ENCODE assay signal across 37 cellular contexts in the genomic region with DNA sequence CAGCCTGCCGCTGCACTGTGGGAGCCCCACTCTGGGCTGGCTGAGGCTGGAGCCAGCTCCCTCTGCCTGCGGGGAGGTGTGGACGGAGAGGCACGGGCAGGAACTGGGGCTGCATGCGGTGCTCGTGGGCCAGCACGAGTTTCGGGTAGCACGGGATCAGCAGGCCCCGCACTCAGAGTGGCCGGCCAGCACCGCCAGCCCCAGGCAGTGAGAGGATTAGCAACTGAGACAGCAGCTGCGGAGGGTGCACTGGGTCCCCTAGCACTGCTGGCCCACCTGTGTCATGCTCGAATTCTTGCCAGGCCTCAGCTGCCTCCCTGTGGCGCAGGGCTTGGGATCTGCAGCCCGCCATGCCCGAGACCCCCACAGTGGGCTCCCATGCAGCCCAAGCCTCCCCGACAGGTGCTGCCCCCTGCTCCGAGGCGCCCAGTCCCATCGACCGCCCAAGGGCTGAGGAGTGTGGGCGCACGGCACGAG. TPM values are rescaled to one million over a fixed set of nuclear protein-coding genes. Genes with fewer than 3 reads are reported as not detected.
"Had no signal": no experiment of that assay in that cellular context is flagged by ENCODE, and none has a peak within 500 bp of the region (broad histone marks: within the 10 kb centered on the region; RNA-seq: fewer than 3 reads in every experiment).

No MANE protein-coding gene starts in this region.

- H3K4me3 Mint-ChIP-seq: activated CD4-positive, alpha-beta memory T cell treated with anti-CD3 and anti-CD28 coated beads for 36 hours; activated CD4-positive, alpha-beta T cell treated with anti-CD3 and anti-CD28 coated beads for 36 hours; activated CD4-positive, alpha-beta T cell treated with anti-CD3 and anti-CD28 coated beads, Interleukin-2, amount 10 ng/mL, durations not matched to agents 24 days and 14 days; activated CD8-positive, alpha-beta memory T cell treated with anti-CD3 and anti-CD28 coated beads, Interleukin-2, amount 10 ng/mL, durations not matched to agents 7 days and 5 days; activated CD8-positive, alpha-beta T cell treated with anti-CD3 and anti-CD28 coated beads, Interleukin-2, amount 10 ng/mL, durations not matched to agents 7 days and 5 days; activated naive CD4-positive, alpha-beta T cell treated with anti-CD3 and anti-CD28 coated beads for 36 hours; activated naive CD8-positive, alpha-beta T cell treated with anti-CD3 and anti-CD28 coated beads for 36 hours; activated naive CD8-positive, alpha-beta T cell treated with anti-CD3 and anti-CD28 coated beads, Interleukin-2, amount 50 U/mL, for 24 hours; activated T-helper 1 cell treated with anti-CD3 and anti-CD28 coated beads, Interleukin-12 subunit alpha, Interleukin-12 subunit beta, Interleukin-2, Interleukin-4 antibody, amounts not matched to agents 30 ng/mL and 10 ng/mL and 1 ng/mL, durations not matched to agents 14 hours and 24 hours and 36 hours had no signal

- H3K4me1 ChIP-seq: adrenal gland, body of pancreas, colonic mucosa, esophagus squamous epithelium, gastroesophageal sphincter had no signal

- H3K27me3 ChIP-seq: adrenal gland, body of pancreas, colonic mucosa, esophagus squamous epithelium, gastroesophageal sphincter had no signal

- ATAC-seq: activated CD4-positive, alpha-beta T cell treated with anti-CD3 and anti-CD28 coated beads for 36 hours; activated CD8-positive, alpha-beta memory T cell treated with anti-CD3 and anti-CD28 coated beads, Interleukin-2, amount 10 ng/mL, durations not matched to agents 7 days and 5 days; activated CD8-positive, alpha-beta T cell treated with anti-CD3 and anti-CD28 coated beads, Interleukin-2, amount 10 ng/mL, durations not matched to agents 7 days and 5 days; activated naive CD8-positive, alpha-beta T cell treated with anti-CD3 and anti-CD28 coated beads, Interleukin-2, amount 50 U/mL, for 24 hours; body of pancreas; gastroesophageal sphincter had no signal

- H3K9me3 ChIP-seq: adrenal gland, body of pancreas, colonic mucosa, esophagus squamous epithelium, gastroesophageal sphincter had no signal

- DNase-seq: activated CD4-positive, alpha-beta memory T cell treated with anti-CD3 and anti-CD28 coated beads for 36 hours; activated CD4-positive, alpha-beta T cell treated with anti-CD3 and anti-CD28 coated beads for 36 hours; activated CD4-positive, alpha-beta T cell treated with anti-CD3 and anti-CD28 coated beads, Interleukin-2, amount 10 ng/mL, durations not matched to agents 24 days and 14 days; activated CD4-positive, CD25-positive, alpha-beta regulatory T cell; activated CD4-positive, CD25-positive, alpha-beta regulatory T cell treated with anti-CD3 and anti-CD28 coated beads, Interleukin-2, amount 50 U/mL, for 72 hours; activated CD8-positive, alpha-beta memory T cell treated with anti-CD3 and anti-CD28 coated beads, Interleukin-2, amount 10 ng/mL, durations not matched to agents 7 days and 5 days; activated CD8-positive, alpha-beta memory T cell treated with anti-CD3 and anti-CD28 coated beads, Interleukin-2, amount 50 U/mL, for 4 hours; activated CD8-positive, alpha-beta T cell treated with anti-CD3 and anti-CD28 coated beads, Interleukin-2, amount 10 ng/mL, durations not matched to agents 7 days and 5 days; activated effector memory CD4-positive, alpha-beta T cell treated with anti-CD3 and anti-CD28 coated beads, Interleukin-2, amount 50 U/mL, for 16 hours; activated naive CD4-positive, alpha-beta T cell treated with anti-CD3 and anti-CD28 coated beads for 36 hours; activated naive CD8-positive, alpha-beta T cell treated with anti-CD3 and anti-CD28 coated beads for 36 hours; activated naive CD8-positive, alpha-beta T cell treated with anti-CD3 and anti-CD28 coated beads, Interleukin-2, amount 50 U/mL, for 24 hours; activated T-cell treated with anti-CD3 and anti-CD28 coated beads, Interleukin-2, amount 50 U/mL, for 1 hour; activated T-cell treated with anti-CD3 and anti-CD28 coated beads, Interleukin-2, amount 50 U/mL, for 48 hours; adrenal gland; amygdala; aorta; body of pancreas; caudate nucleus; cerebellar nuclear complex; colonic mucosa; effector CD8-positive, alpha-beta T cell; esophagus squamous epithelium; foreskin melanocyte; T-helper 2 cell had no signal

- H3K27me3 Mint-ChIP-seq: activated CD4-positive, alpha-beta memory T cell treated with anti-CD3 and anti-CD28 coated beads for 36 hours; activated CD4-positive, alpha-beta T cell treated with anti-CD3 and anti-CD28 coated beads for 36 hours; activated CD4-positive, alpha-beta T cell treated with anti-CD3 and anti-CD28 coated beads, Interleukin-2, amount 10 ng/mL, durations not matched to agents 24 days and 14 days; activated CD8-positive, alpha-beta memory T cell treated with anti-CD3 and anti-CD28 coated beads, Interleukin-2, amount 10 ng/mL, durations not matched to agents 7 days and 5 days; activated naive CD4-positive, alpha-beta T cell treated with anti-CD3 and anti-CD28 coated beads, Interleukin-2, amount 50 U/mL, for 24 hours; activated naive CD8-positive, alpha-beta T cell treated with anti-CD3 and anti-CD28 coated beads for 36 hours; activated naive CD8-positive, alpha-beta T cell treated with anti-CD3 and anti-CD28 coated beads, Interleukin-2, amount 50 U/mL, for 24 hours had no signal

- H3K27ac ChIP-seq: adrenal gland, body of pancreas, colonic mucosa, epithelial cell of prostate, esophagus squamous epithelium, gastroesophageal sphincter had no signal

- H3K36me3 ChIP-seq: colonic mucosa had no signal

- H3K9me3 Mint-ChIP-seq: activated CD4-positive, alpha-beta memory T cell treated with anti-CD3 and anti-CD28 coated beads for 36 hours; activated T-helper 1 cell treated with anti-CD3 and anti-CD28 coated beads, Interleukin-12 subunit alpha, Interleukin-12 subunit beta, Interleukin-2, Interleukin-4 antibody, amounts not matched to agents 30 ng/mL and 10 ng/mL and 1 ng/mL, durations not matched to agents 14 hours and 24 hours and 36 hours; activated T-helper 2 cell treated with anti-CD3 and anti-CD28 coated beads, Interferon-gamma antibody, Interleukin-2, Interleukin-4, amounts not matched to agents 10 μg/mL and 5 μg/mL and 100 μg/mL, durations not matched to agents 14 hours and 24 hours and 36 hours had no signal

- H3K4me3 ChIP-seq: adrenal gland, body of pancreas, colonic mucosa, esophagus squamous epithelium, gastroesophageal sphincter had no signal

- FAIRE-seq: endometrium, endothelial cell of umbilical vein had no signal

- H3K27ac Mint-ChIP-seq: activated CD4-positive, alpha-beta memory T cell treated with anti-CD3 and anti-CD28 coated beads for 36 hours; activated naive CD4-positive, alpha-beta T cell treated with anti-CD3 and anti-CD28 coated beads for 36 hours; activated naive CD8-positive, alpha-beta T cell treated with anti-CD3 and anti-CD28 coated beads for 36 hours had no signal

RNA-seq across cellular contexts. Expression of a gene that starts 24.0 kb away (rescaled TPM):
- total RNA-seq: activated CD4-positive, alpha-beta memory T cell treated with anti-CD3 and anti-CD28 coated beads for 36 hours; activated CD4-positive, alpha-beta T cell treated with anti-CD3 and anti-CD28 coated beads, Interleukin-2, amount 10 ng/mL, durations not matched to agents 24 days and 14 days; activated naive CD4-positive, alpha-beta T cell treated with anti-CD3 and anti-CD28 coated beads for 36 hours; activated naive CD8-positive, alpha-beta T cell treated with anti-CD3 and anti-CD28 coated beads for 36 hours; activated T-helper 1 cell treated with anti-CD3 and anti-CD28 coated beads, Interleukin-12 subunit alpha, Interleukin-12 subunit beta, Interleukin-2, Interleukin-4 antibody, amounts not matched to agents 30 ng/mL and 10 ng/mL and 1 ng/mL, durations not matched to agents 14 hours and 24 hours and 36 hours; adrenal gland; aorta; body of pancreas; colonic mucosa; dermis microvascular lymphatic vessel endothelial cell; endothelial cell of umbilical vein; esophagus squamous epithelium; fibroblast of lung; fibroblast of villous mesenchyme; gastroesophageal sphincter; glomerular endothelial cell had no signal
- polyA plus RNA-seq: adrenal gland, aorta, endothelial cell of umbilical vein, esophagus, fibroblast of lung had no signal
